In the genomic region with DNA sequence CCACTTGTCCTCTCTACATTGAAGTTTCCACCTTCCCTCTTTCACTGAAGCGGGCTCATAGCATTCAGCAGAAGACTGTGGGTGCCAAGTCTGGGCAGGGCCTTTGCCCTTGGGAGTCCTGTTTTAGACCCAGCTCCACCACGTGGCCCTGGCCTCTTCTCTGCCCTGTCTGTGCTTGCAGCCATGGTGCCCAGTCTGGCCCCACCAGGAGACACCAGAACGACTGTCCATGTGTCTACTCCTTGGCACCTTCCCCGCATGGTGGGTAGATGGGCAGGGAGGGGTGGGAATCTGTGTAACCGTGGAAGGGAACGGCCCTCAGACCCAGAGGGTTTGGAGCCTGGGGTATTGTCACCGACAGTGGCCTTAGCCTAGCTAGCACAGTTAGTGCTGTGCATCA, we compare ENCODE assay signal across 14 cellular contexts.
A peak's percentile ranks its signal among the peaks of the same experiment; 100 is the strongest.
DNase-seq lines count a peak whose midpoint lies in the region; ATAC-seq and TF ChIP-seq lines count a peak whose summit lies in the region.
"Had no signal": no experiment of that assay in that cellular context is flagged by ENCODE, and none has a peak within 500 bp of the region (broad histone marks: within the 10 kb centered on the region; RNA-seq: fewer than 3 reads in every experiment).

No MANE protein-coding gene starts in this region.

- ATAC-seq in HG02981 (IDR thresholded peaks at IDR 0.05; ENCODE audit: unreplicated experiment) (no peak), GM19351 (IDR thresholded peaks at IDR 0.05; ENCODE audit: unreplicated experiment) (no peak)
- ATAC-seq: GM23338 had no signal

- peak; percentile 37 for DNase-seq in activated effector memory CD4-positive, alpha-beta T cell treated with anti-CD3 and anti-CD28 coated beads, Interleukin-2, amount 50 U/mL, for 16 hours
- no peak for DNase-seq in activated effector memory CD4-positive, alpha-beta T cell treated with Interleukin-2 at 50 U/mL for 16 hours
- no peak for DNase-seq in erythroblast (lab: John Stamatoyannopoulos, UW)
- peak; percentile 21 for DNase-seq in stimulated activated CD8-positive, alpha-beta memory T cell treated with anti-CD3 and anti-CD28 coated beads, Interleukin-4, amount 100 ng/mL, for 48 hours
- no peak for DNase-seq in NK-92 (lab: John Stamatoyannopoulos, UW; ENCODE audit: unreplicated experiment)
- DNase-seq: ACHN; C1 segment of cervical spinal cord; Calu3; CD4-positive, alpha-beta T cell; DMS 273 treated with DMSO at 0.1 percent for 48 hours; H9 had no signal

- peak; percentile 26 for TF ChIP-seq POLR2A in erythroblast (IDR thresholded peaks at IDR 0.05; ENCODE audit: low read length)

Comparison
In these comparisons a context has a peak if more than half of its experiments do, and no peak if none do; other contexts are left out.
1. DNase-seq: peak in activated effector memory CD4-positive, alpha-beta T cell treated with anti-CD3 and anti-CD28 coated beads, Interleukin-2, amount 50 U/mL, for 16 hours (single experiment) and stimulated activated CD8-positive, alpha-beta memory T cell treated with anti-CD3 and anti-CD28 coated beads, Interleukin-4, amount 100 ng/mL, for 48 hours (single experiment); none in activated effector memory CD4-positive, alpha-beta T cell treated with Interleukin-2 at 50 U/mL for 16 hours (single experiment), erythroblast (0 of 2) and NK-92 (single experiment).